9 cellular contexts compared by ENCODE assay signal in genomic region chr20:62141397-62142251, GRCh38. TPM values are rescaled to one million over a fixed set of nuclear protein-coding genes. Genes with fewer than 3 reads are reported as not detected.
DNase-seq lines count a peak whose midpoint lies in the region; ATAC-seq and TF ChIP-seq lines count a peak whose summit lies in the region.
"Had no signal": no experiment of that assay in that cellular context is flagged by ENCODE, and none has a peak within 500 bp of the region (broad histone marks: within the 10 kb centered on the region; RNA-seq: fewer than 3 reads in every experiment).

No MANE protein-coding gene starts in this region.

- peak overlapping the region; percentile 98 for H3K4me2 ChIP-seq in mesendoderm (ENCODE audit: low read length)

- H3K79me1 ChIP-seq in mesendoderm (ENCODE audit: low read length): peaks cover 34% of the 10 kb centered on the region

- H3K23ac ChIP-seq in mesendoderm (ENCODE audit: low read length): peak overlapping the region; percentile 91

- H3K27ac ChIP-seq in mesendoderm (ENCODE audit: low read depth, low read length) (no peak overlapping the region), urinary bladder (ENCODE audit: low read depth) (peak overlapping the region; percentile 52)

- ATAC-seq in HG03175 (IDR thresholded peaks at IDR 0.05; ENCODE audit: unreplicated experiment) (no peak), GM21390 (IDR thresholded peaks at IDR 0.05; ENCODE audit: unreplicated experiment) (no peak)

- H3K79me2 ChIP-seq in mesendoderm (ENCODE audit: control insufficient read depth, insufficient read depth, low read length): peaks cover 64% of the 10 kb centered on the region

- DNase-seq in activated gamma-delta T cell treated with Interleukin-2 at 50 U/mL for 16 hours (peak; percentile 36), activated gamma-delta T cell (lab: John Stamatoyannopoulos, UW) (no peak), NT2/D1 (ENCODE audit: low read depth, low spot score) (no peak), cardiac fibroblast (ENCODE audit: low read depth in 2 of 2) (peak; percentile 29 to 60), mesendoderm (peak; percentile 58)
- DNase-seq: left cardiac atrium had no signal

- H3K4me1 ChIP-seq in NT2/D1 (ENCODE audit: insufficient read depth, insufficient read length): peaks cover 15% of the 10 kb centered on the region
- peaks cover 7% of the 10 kb centered on the region for H3K4me1 ChIP-seq in mesendoderm (ENCODE audit: control insufficient read depth, low read depth, low read length)
- no peaks in the 10 kb centered on the region for H3K4me1 ChIP-seq in urinary bladder (ENCODE audit: insufficient read depth)

- H2BK120ac ChIP-seq in mesendoderm (ENCODE audit: low read depth, low read length): no peak overlapping the region

- H2BK15ac ChIP-seq in mesendoderm (replicated peaks; ENCODE audit: low read depth): no peak overlapping the region

- H3K4ac ChIP-seq in mesendoderm (ENCODE audit: low read depth, low read length): no peak overlapping the region

- peak; percentile 39 for TF ChIP-seq CTCF in cardiac fibroblast (IDR thresholded peaks at IDR 0.05; ENCODE audit: low read depth, low read length)

- H3K27me3 ChIP-seq in NT2/D1 (ENCODE audit: insufficient read depth, insufficient read length) (peaks cover 11% of the 10 kb centered on the region), mesendoderm (ENCODE audit: insufficient read depth, low read length, poor library complexity) (no peaks in the 10 kb centered on the region)

- H4K8ac ChIP-seq in mesendoderm (ENCODE audit: low read depth, low read length): no peak overlapping the region

- H3K4me3 ChIP-seq in NT2/D1 (ENCODE audit: insufficient read length, low read depth): peak overlapping the region; percentile 86
- H3K4me3 ChIP-seq in cardiac fibroblast (replicated peaks in 1 of 2; ENCODE audit: low read depth in 2 of 2, low read length in 2 of 2): peak overlapping the region; percentile 59 to 81
- H3K4me3 ChIP-seq in mesendoderm (ENCODE audit: low read length): peak overlapping the region; percentile 91
- H3K4me3 ChIP-seq in urinary bladder (ENCODE audit: low read depth, low read length): peak overlapping the region; percentile 98

- no peak overlapping the region for H4K5ac ChIP-seq in mesendoderm (ENCODE audit: low read length)

- no peak overlapping the region for H2BK5ac ChIP-seq in mesendoderm (ENCODE audit: low read length)

- H3K18ac ChIP-seq in mesendoderm (ENCODE audit: low read length): no peak overlapping the region

- no peaks in the 10 kb centered on the region for H3K9me3 ChIP-seq in NT2/D1 (ENCODE audit: insufficient read depth, low read length)

- H3K9ac ChIP-seq in NT2/D1 (ENCODE audit: insufficient read length, low read depth) (peak overlapping the region; percentile 96), mesendoderm (ENCODE audit: low read length) (peak overlapping the region; percentile 97)

- H3K36me3 ChIP-seq in NT2/D1 (ENCODE audit: insufficient read depth, insufficient read length, low read length) (peaks cover 73% of the 10 kb centered on the region), mesendoderm (ENCODE audit: control insufficient read depth, insufficient read depth, low read length) (peaks cover 23% of the 10 kb centered on the region), urinary bladder (ENCODE audit: insufficient read depth) (peaks cover 9% of the 10 kb centered on the region)

- H2AK5ac ChIP-seq in mesendoderm (ENCODE audit: low read length): no peak overlapping the region

- peak overlapping the region; percentile 99 for H3K56ac ChIP-seq in mesendoderm (ENCODE audit: low read length)

- no CpG with 5 or more reads among the region's 14 CpGs for WGBS in mesendoderm (ENCODE audit: extremely low coverage, insufficient coverage, low lambda C conversion rate)
- 24% methylated on average over 14 of the region's 14 CpGs for WGBS in urinary bladder

RNA-seq across cellular contexts. Expression of gene PSMA7, which starts 1.6 kb away (rescaled TPM):
- 431 TPM for polyA plus RNA-seq in mesendoderm (2013, experiment 1 of 2)
- 443 TPM for polyA plus RNA-seq in mesendoderm (2013, experiment 2 of 2)
- 83.3 TPM for total RNA-seq in urinary bladder
- 324 TPM for polyA plus RNA-seq in urinary bladder

RNA-seq across cellular contexts. Expression of gene SS18L1, which starts 1.9 kb away (rescaled TPM):
- polyA plus RNA-seq in mesendoderm (2013, experiment 1 of 2): 7.7 TPM
- 7.7 TPM for polyA plus RNA-seq in mesendoderm (2013, experiment 2 of 2)
- 18.0 TPM for total RNA-seq in urinary bladder
- polyA plus RNA-seq in urinary bladder: 8.8 TPM

RNA-seq across cellular contexts. Expression of gene LSM14B, which starts 19.3 kb away (rescaled TPM):
- 37.1 TPM for polyA plus RNA-seq in mesendoderm (2013, experiment 1 of 2)
- polyA plus RNA-seq in mesendoderm (2013, experiment 2 of 2): 39.0 TPM
- total RNA-seq in urinary bladder: 28.5 TPM
- polyA plus RNA-seq in urinary bladder: 42.9 TPM

RNA-seq across cellular contexts. Expression of gene MTG2, which starts 41.2 kb away (rescaled TPM):
- polyA plus RNA-seq in mesendoderm (2013, experiment 1 of 2): 19.6 TPM
- 18.5 TPM for polyA plus RNA-seq in mesendoderm (2013, experiment 2 of 2)
- total RNA-seq in urinary bladder: 10.3 TPM
- 25.8 TPM for polyA plus RNA-seq in urinary bladder

Comparison
In these comparisons a context has a peak if more than half of its experiments do, and no peak if none do; other contexts are left out.
1. DNase-seq: peak in activated gamma-delta T cell treated with Interleukin-2 at 50 U/mL for 16 hours (single experiment), cardiac fibroblast (2 of 2) and mesendoderm (single experiment); none in activated gamma-delta T cell (single experiment) and NT2/D1 (single experiment).
2. Peak in every context shown above with its lines, with median percentiles within 50 percentile points of each other: H3K4me3 ChIP-seq.